Comparison of ENCODE assay signal across 21 cellular contexts in genomic region chr6:168834188-168834587, GRCh38.
"Had no signal": no experiment of that assay in that cellular context is flagged by ENCODE, and none has a peak within 500 bp of the region (broad histone marks: within the 10 kb centered on the region; RNA-seq: fewer than 3 reads in every experiment).

No MANE protein-coding gene starts in this region.

- H3K4me1 ChIP-seq: esophagus squamous epithelium, gastroesophageal sphincter, right atrium auricular region, sigmoid colon, stomach had no signal

- H3K9me3 ChIP-seq: esophagus squamous epithelium, gastroesophageal sphincter, mucosa of descending colon, ovary, right atrium auricular region, sigmoid colon, stomach, thoracic aorta had no signal

- H3K27me3 Mint-ChIP-seq: dendritic cell treated with granulocyte-macrophage colony-stimulating factor and Interleukin-4, amounts not matched to agents 40 ng/mL and 50 ng/mL, for 4 days had no signal

- H3K4me1 Mint-ChIP-seq: naive thymus-derived CD8-positive, alpha-beta T cell had no signal

- H3K9me3 Mint-ChIP-seq: type B pancreatic cell had no signal

- H3K36me3 ChIP-seq: esophagus squamous epithelium, gastroesophageal sphincter, ovary, right atrium auricular region, sigmoid colon, stomach, thoracic aorta had no signal

- H3K4me3 ChIP-seq: esophagus squamous epithelium, gastroesophageal sphincter, mucosa of descending colon, ovary, right atrium auricular region, sigmoid colon, skin epidermis, stomach, thoracic aorta had no signal

- H3K27ac Mint-ChIP-seq: dendritic cell treated with granulocyte-macrophage colony-stimulating factor and Interleukin-4, amounts not matched to agents 40 ng/mL and 50 ng/mL, for 4 days; effector memory CD8-positive, alpha-beta T cell; naive thymus-derived CD8-positive, alpha-beta T cell; type B pancreatic cell had no signal

- ATAC-seq: effector memory CD8-positive, alpha-beta T cell; gastroesophageal sphincter; left lobe of liver; naive thymus-derived CD8-positive, alpha-beta T cell had no signal

- DNase-seq: effector memory CD8-positive, alpha-beta T cell; esophagus squamous epithelium; foreskin fibroblast; mammary epithelial cell; mucosa of descending colon; naive thymus-derived CD8-positive, alpha-beta T cell; nucleus accumbens; ovary; sigmoid colon; stimulated activated CD4-positive, alpha-beta T cell treated with anti-CD3 and anti-CD28 coated beads, Interleukin-12 subunit alpha, Interleukin-12 subunit beta, amount 100 ng/mL, for 4 hours; stimulated activated naive CD4-positive, alpha-beta T cell; stomach; substantia nigra had no signal

- H3K36me3 Mint-ChIP-seq: naive thymus-derived CD8-positive, alpha-beta T cell had no signal

- H3K4me3 Mint-ChIP-seq: dendritic cell treated with granulocyte-macrophage colony-stimulating factor and Interleukin-4, amounts not matched to agents 40 ng/mL and 50 ng/mL, for 4 days; effector memory CD8-positive, alpha-beta T cell; naive thymus-derived CD8-positive, alpha-beta T cell; type B pancreatic cell had no signal

- H3K27ac ChIP-seq: epithelial cell of prostate, esophagus squamous epithelium, gastroesophageal sphincter, ovary, right atrium auricular region, sigmoid colon, skin epidermis, stomach, thoracic aorta had no signal

- H3K27me3 ChIP-seq: ovary, right atrium auricular region, sigmoid colon, stomach had no signal
